In the genomic region with DNA sequence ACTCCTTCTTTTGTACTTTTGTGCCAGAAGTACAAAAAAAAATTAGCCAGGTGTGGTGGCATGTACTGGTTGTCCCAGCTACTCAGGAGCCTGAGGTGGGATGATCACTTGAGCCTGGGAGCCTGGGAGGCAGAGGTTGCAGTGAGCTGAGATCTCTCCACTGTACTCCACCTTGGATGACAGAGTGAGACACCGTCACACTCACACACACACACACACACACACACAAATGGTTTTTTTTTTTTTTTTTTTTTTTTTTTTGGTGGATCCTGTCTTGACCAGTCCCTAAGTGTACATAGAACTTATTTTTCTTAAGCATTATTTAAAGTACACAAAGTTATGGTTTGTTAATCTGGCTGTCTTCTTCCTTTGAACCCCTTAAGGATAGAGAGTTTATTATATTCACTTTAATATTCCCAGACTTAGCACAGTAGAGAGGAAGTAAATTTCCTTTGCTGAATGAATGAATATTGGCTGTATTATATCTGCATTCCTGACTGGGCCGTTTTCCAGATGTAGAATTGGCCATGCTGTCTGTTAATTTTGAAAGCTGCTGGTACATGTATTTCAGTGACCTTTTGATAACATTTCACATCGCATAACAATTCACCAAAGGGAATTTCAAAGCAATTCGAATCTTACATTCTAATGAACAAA, we compare ENCODE assay signal across 20 cellular contexts.
"Had no signal": no experiment of that assay in that cellular context is flagged by ENCODE, and none has a peak within 500 bp of the region (broad histone marks: within the 10 kb centered on the region; RNA-seq: fewer than 3 reads in every experiment).

No MANE protein-coding gene starts in this region.

- H3K4me3 Mint-ChIP-seq: activated naive CD4-positive, alpha-beta T cell treated with anti-CD3 and anti-CD28 coated beads for 36 hours; activated naive CD8-positive, alpha-beta T cell treated with anti-CD3 and anti-CD28 coated beads, Interleukin-2, amount 50 U/mL, for 24 hours; natural killer cell; stimulated activated naive B cell treated with anti-CD40 and anti-IgM and Interleukin-4, amounts not matched to agents 10 μg/mL and 1 μg/mL and 100 μg/mL, for 72 hours; T-helper 2 cell treated with Interferon-gamma antibody and Interleukin-4, amounts not matched to agents 5 μg/mL and 100 μg/mL, for 36 hours had no signal

- H3K9me3 ChIP-seq: breast epithelium, heart left ventricle, tibial artery, vagina had no signal

- H3K4me1 Mint-ChIP-seq: activated naive CD8-positive, alpha-beta T cell treated with anti-CD3 and anti-CD28 coated beads, Interleukin-2, amount 50 U/mL, for 24 hours; natural killer cell; stimulated activated naive B cell treated with anti-CD40 and anti-IgM and Interleukin-4, amounts not matched to agents 10 μg/mL and 1 μg/mL and 100 μg/mL, for 72 hours had no signal

- H3K36me3 ChIP-seq: breast epithelium, heart left ventricle, tibial artery, vagina had no signal

- H3K27me3 Mint-ChIP-seq: activated naive CD8-positive, alpha-beta T cell treated with anti-CD3 and anti-CD28 coated beads, Interleukin-2, amount 50 U/mL, for 24 hours; stimulated activated naive B cell treated with anti-CD40 and anti-IgM and Interleukin-4, amounts not matched to agents 10 μg/mL and 1 μg/mL and 100 μg/mL, for 72 hours had no signal

- H3K27ac ChIP-seq: breast epithelium, heart left ventricle, skin epidermis, tibial artery, vagina had no signal

- ATAC-seq: activated naive CD8-positive, alpha-beta T cell treated with anti-CD3 and anti-CD28 coated beads, Interleukin-2, amount 50 U/mL, for 24 hours; natural killer cell; stimulated activated naive B cell treated with anti-CD40 and anti-IgM and Interleukin-4, amounts not matched to agents 10 μg/mL and 1 μg/mL and 100 μg/mL, for 72 hours had no signal

- DNase-seq: activated CD4-positive, alpha-beta T cell treated with anti-CD3 and anti-CD28 coated beads for 1 hour; activated CD4-positive, alpha-beta T cell treated with anti-CD3 and anti-CD28 coated beads, Interleukin-2, amount 50 U/mL, for 4 hours; activated naive CD4-positive, alpha-beta T cell treated with anti-CD3 and anti-CD28 coated beads for 36 hours; activated naive CD8-positive, alpha-beta T cell treated with anti-CD3 and anti-CD28 coated beads, Interleukin-2, amount 50 U/mL, for 24 hours; aorta; effector CD4-positive, alpha-beta T cell; mammary epithelial cell; natural killer cell; posterior cingulate gyrus; right cardiac atrium; stimulated activated CD4-positive, alpha-beta T cell treated with anti-CD3 and anti-CD28 coated beads, Interleukin-15, amount 100 ng/mL, for 24 hours; stimulated activated CD4-positive, alpha-beta T cell treated with anti-CD3 and anti-CD28 coated beads, Interleukin-4, amount 100 ng/mL, for 1 hour; stimulated activated naive B cell treated with anti-CD40 and anti-IgM and Interleukin-4, amounts not matched to agents 10 μg/mL and 1 μg/mL and 100 μg/mL, for 72 hours; tibial artery had no signal

- H3K4me1 ChIP-seq: breast epithelium, tibial artery, vagina had no signal

- H3K36me3 Mint-ChIP-seq: natural killer cell had no signal

- H3K4me3 ChIP-seq: breast epithelium, heart left ventricle, skin epidermis, tibial artery, vagina had no signal

- H3K27ac Mint-ChIP-seq: activated naive CD4-positive, alpha-beta T cell treated with anti-CD3 and anti-CD28 coated beads for 36 hours; activated naive CD8-positive, alpha-beta T cell treated with anti-CD3 and anti-CD28 coated beads, Interleukin-2, amount 50 U/mL, for 24 hours; activated T-helper 2 cell treated with anti-CD3 and anti-CD28 coated beads, Interferon-gamma antibody, Interleukin-2, Interleukin-4, amounts not matched to agents 10 μg/mL and 5 μg/mL and 100 μg/mL, durations not matched to agents 14 hours and 24 hours and 36 hours; natural killer cell; stimulated activated naive B cell treated with anti-CD40 and anti-IgM and Interleukin-4, amounts not matched to agents 10 μg/mL and 1 μg/mL and 100 μg/mL, for 72 hours; T-helper 2 cell treated with Interferon-gamma antibody and Interleukin-4, amounts not matched to agents 5 μg/mL and 100 μg/mL, for 36 hours had no signal

- H3K27me3 ChIP-seq: breast epithelium, heart left ventricle, tibial artery, vagina had no signal
